Comparison of ENCODE assay signal across 24 cellular contexts in the genomic region with DNA sequence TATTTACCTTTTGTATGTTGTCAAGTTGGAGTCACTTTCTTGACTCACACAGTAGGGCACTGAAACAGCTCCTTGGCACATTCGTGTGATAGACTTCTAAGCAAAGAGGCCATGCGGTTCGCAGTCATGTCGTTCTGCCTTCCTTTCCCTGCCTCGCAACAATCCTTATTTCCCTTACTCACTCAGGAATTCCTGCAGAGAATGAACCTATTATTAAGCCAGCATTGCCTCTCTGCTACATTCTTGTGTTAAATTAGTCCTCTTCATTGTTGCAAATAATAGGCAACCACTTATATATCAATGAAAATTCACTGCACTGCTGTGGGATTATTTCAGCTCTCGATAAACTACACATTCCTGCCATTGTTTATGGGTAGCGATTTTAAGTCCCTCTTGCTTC.
"Had no signal": no experiment of that assay in that cellular context is flagged by ENCODE, and none has a peak within 500 bp of the region (broad histone marks: within the 10 kb centered on the region; RNA-seq: fewer than 3 reads in every experiment).

No MANE protein-coding gene starts in this region.

- ATAC-seq: activated T-helper 17 cell treated with anti-CD3 and anti-CD28 coated beads, Interleukin-2, amount 50 U/mL, for 72 hours; gastroesophageal sphincter; natural killer cell had no signal

- DNase-seq: activated CD4-positive, alpha-beta T cell treated with anti-CD3 and anti-CD28 coated beads, Interleukin-2, amount 50 U/mL, for 4 hours; activated CD8-positive, alpha-beta memory T cell treated with anti-CD3 and anti-CD28 coated beads for 24 hours; activated CD8-positive, alpha-beta memory T cell treated with anti-CD3 and anti-CD28 coated beads, Interleukin-2, amount 50 U/mL, for 4 hours; activated naive CD4-positive, alpha-beta T cell treated with Interleukin-2 at 50 U/mL for 16 hours; activated naive CD8-positive, alpha-beta T cell treated with anti-CD3 and anti-CD28 coated beads for 36 hours; activated T-cell treated with anti-CD3 and anti-CD28 coated beads, Interleukin-2, amount 50 U/mL, for 24 hours; amniotic stem cell; cerebellar nuclear complex; head of caudate nucleus; left ventricle myocardium inferior; midbrain; natural killer cell; ovary; spleen; stimulated activated CD4-positive, alpha-beta T cell treated with anti-CD3 and anti-CD28 coated beads, Interleukin-4, amount 100 ng/mL, for 24 hours; substantia nigra; T-helper 1 cell; thyroid gland had no signal

- H3K4me3 ChIP-seq: coronary artery, gastroesophageal sphincter, left ventricle myocardium inferior, ovary, prostate gland, right atrium auricular region, spleen, thyroid gland had no signal

- H3K27ac Mint-ChIP-seq: activated naive CD8-positive, alpha-beta T cell treated with anti-CD3 and anti-CD28 coated beads for 36 hours; activated T-cell treated with anti-CD3 and anti-CD28 coated beads, Interleukin-2, amount 50 U/mL, for 24 hours; activated T-helper 17 cell treated with anti-CD3 and anti-CD28 coated beads, Interleukin-2, amount 50 U/mL, for 72 hours; natural killer cell; stimulated activated naive CD8-positive, alpha-beta T cell treated with anti-CD3 and anti-CD28 coated beads, Interleukin-15, Interleukin-2, amounts not matched to agents 100 ng/mL and 50 ng/mL, for 24 hours had no signal

- H3K4me1 Mint-ChIP-seq: activated naive CD8-positive, alpha-beta T cell treated with anti-CD3 and anti-CD28 coated beads for 36 hours; activated T-helper 17 cell treated with anti-CD3 and anti-CD28 coated beads, Interleukin-2, amount 50 U/mL, for 72 hours; natural killer cell had no signal

- H3K27me3 Mint-ChIP-seq: activated naive CD8-positive, alpha-beta T cell treated with anti-CD3 and anti-CD28 coated beads for 36 hours; activated T-cell treated with anti-CD3 and anti-CD28 coated beads, Interleukin-2, amount 50 U/mL, for 24 hours; stimulated activated naive CD8-positive, alpha-beta T cell treated with anti-CD3 and anti-CD28 coated beads, Interleukin-15, Interleukin-2, amounts not matched to agents 100 ng/mL and 50 ng/mL, for 24 hours had no signal

- H3K4me3 Mint-ChIP-seq: activated naive CD8-positive, alpha-beta T cell treated with anti-CD3 and anti-CD28 coated beads for 36 hours; activated T-cell treated with anti-CD3 and anti-CD28 coated beads, Interleukin-2, amount 50 U/mL, for 24 hours; activated T-helper 17 cell treated with anti-CD3 and anti-CD28 coated beads, Interleukin-2, amount 50 U/mL, for 72 hours; natural killer cell; stimulated activated naive CD8-positive, alpha-beta T cell treated with anti-CD3 and anti-CD28 coated beads, Interleukin-15, Interleukin-2, amounts not matched to agents 100 ng/mL and 50 ng/mL, for 24 hours had no signal

- H3K36me3 Mint-ChIP-seq: activated naive CD8-positive, alpha-beta T cell treated with anti-CD3 and anti-CD28 coated beads for 36 hours; natural killer cell had no signal

- H3K9me3 Mint-ChIP-seq: activated naive CD8-positive, alpha-beta T cell treated with anti-CD3 and anti-CD28 coated beads for 36 hours; activated T-cell treated with anti-CD3 and anti-CD28 coated beads, Interleukin-2, amount 50 U/mL, for 24 hours; activated T-helper 17 cell treated with anti-CD3 and anti-CD28 coated beads, Interleukin-2, amount 50 U/mL, for 72 hours; stimulated activated naive CD8-positive, alpha-beta T cell treated with anti-CD3 and anti-CD28 coated beads, Interleukin-15, Interleukin-2, amounts not matched to agents 100 ng/mL and 50 ng/mL, for 24 hours had no signal
